1 cellular context compared by ENCODE assay signal in genomic region chr22:42866100-42866499, GRCh38.
TF ChIP-seq lines count a peak whose summit lies in the region.

No MANE protein-coding gene starts in this region.

TF ChIP-seq in GM12878, 131 proteins besides CTCF, POLR2A, EP300 and RAD21 (continued from another document):
- TF ChIP-seq E4F1 (IDR thresholded peaks at IDR 0.05; ENCODE audit: borderline replicate concordance, partially characterized antibody) (no peak), TCF7 (IDR thresholded peaks at IDR 0.05; ENCODE audit: borderline replicate concordance) (no peak), DPF2 (IDR thresholded peaks at IDR 0.05) (no peak)
